In the genomic region with DNA sequence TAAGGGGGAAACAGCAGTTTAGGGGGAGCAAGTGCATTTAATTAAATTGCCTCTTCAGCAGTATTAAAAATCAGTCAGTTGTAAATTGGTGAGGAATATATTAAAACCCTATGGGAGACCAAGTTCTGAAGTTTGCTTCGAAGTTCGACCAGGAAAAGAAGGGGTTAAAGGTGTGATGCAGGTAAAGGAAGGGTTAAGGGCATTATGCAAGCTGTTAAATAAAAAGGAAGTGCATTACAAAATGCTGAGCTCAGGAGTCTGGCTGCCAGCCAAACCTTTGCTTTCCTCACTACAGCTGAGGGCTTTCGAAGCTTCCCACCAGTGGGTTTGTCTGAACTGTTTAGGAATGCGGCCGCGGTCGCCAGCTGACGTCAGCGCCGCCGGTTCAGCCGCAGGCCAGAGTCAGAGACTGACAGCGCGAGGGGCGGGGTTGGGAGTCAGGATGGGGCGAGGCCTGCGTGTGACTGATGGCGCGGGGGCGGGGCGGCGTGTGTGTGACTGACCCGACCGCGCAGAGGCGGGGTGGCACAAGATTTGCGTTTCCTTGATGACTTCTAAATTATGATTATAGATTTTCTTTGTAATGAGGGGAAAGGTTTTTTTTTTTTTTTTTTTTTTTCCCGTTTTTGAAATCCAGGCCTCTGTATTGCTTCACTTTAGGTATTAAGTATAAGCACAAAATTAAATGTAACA, we compare ENCODE assay signal across 8 cellular contexts.
DNase-seq lines count a peak whose midpoint lies in the region; ATAC-seq and TF ChIP-seq lines count a peak whose summit lies in the region.

No MANE protein-coding gene starts in this region.

- no TSS peak for BruUV-seq in HCT116 (replicated peaks; lab: Mats Ljungman, UMichigan)

- TF ChIP-seq RAD21 in HCT116 (IDR thresholded peaks at IDR 0.05; ENCODE audit: low read depth) = peak; percentile 37

- H3K9me3 Mint-ChIP-seq in naive thymus-derived CD4-positive, alpha-beta T cell = peaks cover 0 to 5% (median 0%) of the 10 kb centered on the region in 11 donors

- H3K4me2 ChIP-seq in HCT116 (ENCODE audit: low read length) = peak overlapping the region; percentile 58

- peaks cover 0 to 15% (median 0%) of the 10 kb centered on the region in 5 donors for H3K27me3 Mint-ChIP-seq in naive thymus-derived CD4-positive, alpha-beta T cell

- H3K36me3 ChIP-seq in HCT116 (ENCODE audit: control insufficient read depth in 1 of 2, insufficient read depth in 2 of 2, low read length in 2 of 2) (no peaks in the 10 kb centered on the region), MG63 (no peaks in the 10 kb centered on the region; the same call in 1 of the 2 replicates), RWPE2 (ENCODE audit: low read depth) (no peaks in the 10 kb centered on the region)
- no peaks in the 10 kb centered on the region for H3K36me3 ChIP-seq in naive thymus-derived CD4-positive, alpha-beta T cell (ENCODE audit: control insufficient read depth in 2 of 3, insufficient read depth in 3 of 3, low read length in 3 of 3)

- no peak for TF ChIP-seq POLR2A in HCT116 (IDR thresholded peaks at IDR 0.05; ENCODE audit: borderline replicate concordance, extremely low read depth, insufficient read depth, insufficient read length)

- H2AFZ ChIP-seq in HCT116 (ENCODE audit: low read depth, low read length, poor library complexity, severe bottlenecking) = no peak overlapping the region

- H3K9me2 ChIP-seq in HCT116 (ENCODE audit: insufficient read depth) = no peaks in the 10 kb centered on the region

- H3K4me3 ChIP-seq in HCT116 (replicated peaks in 1 of 2; ENCODE audit: low read depth in 1 of 2, low read length in 2 of 2) (peak overlapping the region; percentile 14 to 41), MG63 (peak overlapping the region; percentile 18), RWPE2 (ENCODE audit: severe bottlenecking) (peak overlapping the region; percentile 1), fibroblast of mammary gland (ENCODE audit: control insufficient read depth, low read depth, low read length) (peak overlapping the region; percentile 20)
- peak overlapping the region; percentile 36 for H3K4me3 ChIP-seq in naive thymus-derived CD4-positive, alpha-beta T cell (ENCODE audit: low read length)

- no peaks in the 10 kb centered on the region for H4K20me1 ChIP-seq in HCT116 (ENCODE audit: insufficient read depth)

- POLR2A ChIA-PET in HCT116 (lab: Charles Lee) = interaction anchor here (0.7 to 1.5 kb wide), 2 partner anchors 74 to 77 kb away, joined by 3 to 5 read pairs; no protein-coding TSS in a partner anchor
- POLR2A ChIA-PET in naive thymus-derived CD4-positive, alpha-beta T cell (lab: Charles Lee) = interaction anchor here (1.4 to 3.3 kb wide), 2 partner anchors 75 to 78 kb away, joined by 6 to 27 read pairs; a partner anchor contains a TSS

- CTCF ChIA-PET in HCT116 (lab: Charles Lee) = no interaction called here
- CTCF ChIA-PET in naive thymus-derived CD4-positive, alpha-beta T cell (lab: Charles Lee) = no interaction called here

- H3K4me3 Mint-ChIP-seq in naive thymus-derived CD4-positive, alpha-beta T cell = peak overlapping the region; percentile 74 to 94 (median 84)

- peaks cover 22 to 38% (median 32%) of the 10 kb centered on the region in 7 donors for H3K4me1 Mint-ChIP-seq in naive thymus-derived CD4-positive, alpha-beta T cell

- H3K27ac ChIP-seq in HCT116 (ENCODE audit: low read depth, low read length) = peak overlapping the region; percentile 55; the same call in 1 of the 2 replicates
- H3K27ac ChIP-seq in RWPE2 (ENCODE audit: poor library complexity, severe bottlenecking) = peak overlapping the region; percentile 90
- peak overlapping the region; percentile 32 for H3K27ac ChIP-seq in naive thymus-derived CD4-positive, alpha-beta T cell (ENCODE audit: low read depth, low read length)

- H3K27ac Mint-ChIP-seq in naive thymus-derived CD4-positive, alpha-beta T cell = peak overlapping the region; percentile 59 to 98 (median 91)

- intact Hi-C loops in HCT116 (cut with micrococcal nuclease) = loop anchor here (2.0 to 10.0 kb wide), 2 partner anchors 76 to 354 kb away; a partner anchor contains a TSS
- intact Hi-C loops in naive thymus-derived CD4-positive, alpha-beta T cell (cut with micrococcal nuclease) = loop anchor here (1.0 to 10.0 kb wide), 11 partner anchors 76 to 1004 kb away; a partner anchor contains a TSS

- ATAC-seq in HCT116 = peak; percentile 98
- peak; percentile 91 for ATAC-seq in RWPE2 (ENCODE audit: low read depth)
- ATAC-seq in naive thymus-derived CD4-positive, alpha-beta T cell = peak; percentile 98

- RAD21 ChIA-PET in HCT116 (lab: Charles Lee; ENCODE audit: low non-redundant PET in 1 of 2, low total read pairs in 2 of 2, uncharacterized antibody in 2 of 2, unreplicated experiment in 2 of 2) = interaction anchor here in 1 of 2 experiments (0.6 kb wide), 1 partner anchor 245 kb away, joined by 4 read pairs; no protein-coding TSS in a partner anchor

- DNase-seq in ELR (ENCODE audit: low read depth) = peak; percentile 99
- peak; percentile 99 for DNase-seq in HCT116 (ENCODE audit: low read depth, low spot score)
- DNase-seq in MG63 = peak; percentile 99
- peak; percentile 100 for DNase-seq in RWPE2 (ENCODE audit: low spot score)
- DNase-seq in activated T-helper 9 cell treated with anti-CD3 and anti-CD28 coated beads, Interleukin-2, amount 50 U/mL, for 16 hours (ENCODE audit: low read depth) = peak; percentile 98
- peak; percentile 99 for DNase-seq in fibroblast of mammary gland (ENCODE audit: low read depth)
- DNase-seq in naive thymus-derived CD4-positive, alpha-beta T cell = peak; percentile 92 to 98 (median 95)
- DNase-seq in stimulated activated CD8-positive, alpha-beta memory T cell treated with anti-CD3 and anti-CD28 coated beads, Interleukin-7, amount 100 ng/mL, for 48 hours (ENCODE audit: extremely low read depth in 1 of 2, low read depth in 1 of 2) = peak; percentile 98

- H3K4me1 ChIP-seq in HCT116 (ENCODE audit: control insufficient read depth in 1 of 2, insufficient read depth in 2 of 2, low read length in 2 of 2) = peaks cover 31 to 36% of the 10 kb centered on the region in 2 experiments
- H3K4me1 ChIP-seq in RWPE2 (ENCODE audit: insufficient read depth, poor library complexity, severe bottlenecking) = peaks cover 40% of the 10 kb centered on the region
- H3K4me1 ChIP-seq in naive thymus-derived CD4-positive, alpha-beta T cell (ENCODE audit: control insufficient read depth in 2 of 2, insufficient read depth in 2 of 2, low read length in 2 of 2) = peaks cover 12 to 14% of the 10 kb centered on the region in 2 donors

- peak overlapping the region; percentile 48 for H3K9ac ChIP-seq in HCT116 (ENCODE audit: low read length)

- H3K36me3 Mint-ChIP-seq in naive thymus-derived CD4-positive, alpha-beta T cell = no peaks in the 10 kb centered on the region

- H3K79me2 ChIP-seq in HCT116 (ENCODE audit: insufficient read depth, low read length) = peaks cover 38% of the 10 kb centered on the region

- H3K9me3 ChIP-seq in HCT116 (ENCODE audit: control insufficient read depth in 1 of 2, insufficient read depth in 1 of 2, low read depth in 1 of 2, low read length in 2 of 2) (no peaks in the 10 kb centered on the region), MG63 (no peaks in the 10 kb centered on the region), RWPE2 (ENCODE audit: severe bottlenecking) (no peaks in the 10 kb centered on the region)
- H3K9me3 ChIP-seq in naive thymus-derived CD4-positive, alpha-beta T cell (ENCODE audit: control insufficient read depth in 2 of 3, low read length in 3 of 3) = no peaks in the 10 kb centered on the region

- TF ChIP-seq CTCF in HCT116 (IDR thresholded peaks at IDR 0.05 in 2 of 3, conservative IDR thresholded peaks at IDR 0.05 in 1 of 3; ENCODE audit: borderline replicate concordance in 1 of 3, insufficient read depth in 1 of 3, low read depth in 2 of 3, low read length in 2 of 3) (no peak), RWPE2 (IDR thresholded peaks at IDR 0.05; ENCODE audit: poor library complexity, severe bottlenecking) (peak; percentile 25), fibroblast of mammary gland (conservative IDR thresholded peaks at IDR 0.05; ENCODE audit: control insufficient read depth, insufficient read depth, low read depth, low read length) (no peak)

- no peaks in the 10 kb centered on the region for H3K27me3 ChIP-seq in HCT116 (ENCODE audit: insufficient read depth, low read length)
- H3K27me3 ChIP-seq in MG63 = no peaks in the 10 kb centered on the region
- no peaks in the 10 kb centered on the region for H3K27me3 ChIP-seq in RWPE2 (ENCODE audit: insufficient read depth, poor library complexity, severe bottlenecking)
- no peaks in the 10 kb centered on the region for H3K27me3 ChIP-seq in naive thymus-derived CD4-positive, alpha-beta T cell (ENCODE audit: control insufficient read depth in 2 of 2, insufficient read depth in 2 of 2, low read length in 2 of 2)

TF ChIP-seq in HCT116, 20 proteins besides CTCF, POLR2A, EP300 and RAD21 (continues in another document):
- TF ChIP-seq CBX3 (IDR thresholded peaks at IDR 0.05; ENCODE audit: low read depth) = peak; percentile 94
- TF ChIP-seq SRF (IDR thresholded peaks at IDR 0.05; ENCODE audit: low read depth) = peak; percentile 85
- peak; percentile 84 for TF ChIP-seq TCF7L2 (IDR thresholded peaks at IDR 0.05; ENCODE audit: borderline replicate concordance, extremely low read depth, insufficient read depth, insufficient read length)
- TF ChIP-seq, protein P1, sequence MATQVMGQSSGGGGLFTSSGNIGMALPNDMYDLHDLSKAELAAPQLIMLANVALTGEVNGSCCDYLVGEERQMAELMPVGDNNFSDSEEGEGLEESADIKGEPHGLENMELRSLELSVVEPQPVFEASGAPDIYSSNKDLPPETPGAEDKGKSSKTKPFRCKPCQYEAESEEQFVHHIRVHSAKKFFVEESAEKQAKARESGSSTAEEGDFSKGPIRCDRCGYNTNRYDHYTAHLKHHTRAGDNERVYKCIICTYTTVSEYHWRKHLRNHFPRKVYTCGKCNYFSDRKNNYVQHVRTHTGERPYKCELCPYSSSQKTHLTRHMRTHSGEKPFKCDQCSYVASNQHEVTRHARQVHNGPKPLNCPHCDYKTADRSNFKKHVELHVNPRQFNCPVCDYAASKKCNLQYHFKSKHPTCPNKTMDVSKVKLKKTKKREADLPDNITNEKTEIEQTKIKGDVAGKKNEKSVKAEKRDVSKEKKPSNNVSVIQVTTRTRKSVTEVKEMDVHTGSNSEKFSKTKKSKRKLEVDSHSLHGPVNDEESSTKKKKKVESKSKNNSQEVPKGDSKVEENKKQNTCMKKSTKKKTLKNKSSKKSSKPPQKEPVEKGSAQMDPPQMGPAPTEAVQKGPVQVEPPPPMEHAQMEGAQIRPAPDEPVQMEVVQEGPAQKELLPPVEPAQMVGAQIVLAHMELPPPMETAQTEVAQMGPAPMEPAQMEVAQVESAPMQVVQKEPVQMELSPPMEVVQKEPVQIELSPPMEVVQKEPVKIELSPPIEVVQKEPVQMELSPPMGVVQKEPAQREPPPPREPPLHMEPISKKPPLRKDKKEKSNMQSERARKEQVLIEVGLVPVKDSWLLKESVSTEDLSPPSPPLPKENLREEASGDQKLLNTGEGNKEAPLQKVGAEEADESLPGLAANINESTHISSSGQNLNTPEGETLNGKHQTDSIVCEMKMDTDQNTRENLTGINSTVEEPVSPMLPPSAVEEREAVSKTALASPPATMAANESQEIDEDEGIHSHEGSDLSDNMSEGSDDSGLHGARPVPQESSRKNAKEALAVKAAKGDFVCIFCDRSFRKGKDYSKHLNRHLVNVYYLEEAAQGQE (IDR thresholded peaks at IDR 0.05; ENCODE audit: low read depth) = no peak
- no peak for TF ChIP-seq EZH2phosphoT487 (IDR thresholded peaks at IDR 0.05; ENCODE audit: borderline replicate concordance)

Comparison
In these comparisons a context has a peak if more than half of its experiments do, and no peak if none do; other contexts are left out.
1. Peak in every context shown above with its lines: DNase-seq, ATAC-seq, H3K4me3 ChIP-seq and H3K27ac ChIP-seq.
2. H3K27ac ChIP-seq: peak in every context shown above with its lines; median percentile 90 in RWPE2; 55 in HCT116; 32 in naive thymus-derived CD4-positive, alpha-beta T cell.